In genomic region chr22:35894464-35894878, GRCh38 we compare ENCODE assay signal across 11 cellular contexts.
DNase-seq lines count a peak whose midpoint lies in the region; ATAC-seq, FAIRE-seq and TF ChIP-seq lines count a peak whose summit lies in the region.
"Had no signal": no experiment of that assay in that cellular context is flagged by ENCODE, and none has a peak within 500 bp of the region (broad histone marks: within the 10 kb centered on the region; RNA-seq: fewer than 3 reads in every experiment).

No MANE protein-coding gene starts in this region.

- peaks cover 39% of the 10 kb centered on the region for H3K79me2 ChIP-seq in parathyroid adenoma

- no peak for FAIRE-seq in A549 (lab: Jason Lieb, UNC)
- FAIRE-seq: colon had no signal

- TF ChIP-seq CTCF in A549 (IDR thresholded peaks at IDR 0.05) (no peak), ascending aorta (IDR thresholded peaks at IDR 0.05) (peak in 2 of 3 experiments; percentile 33 to 40), cardiac muscle cell (IDR thresholded peaks at IDR 0.05; ENCODE audit: low read depth, low read length) (no peak), parathyroid adenoma (IDR thresholded peaks at IDR 0.05) (no peak), GM20000 (IDR thresholded peaks at IDR 0.05; ENCODE audit: extremely low read depth, missing control alignments) (no peak), endothelial cell (IDR thresholded peaks at IDR 0.05; ENCODE audit: unreplicated experiment) (no peak)

- peaks cover 40% of the 10 kb centered on the region for H3K4me1 ChIP-seq in A549
- H3K4me1 ChIP-seq in ascending aorta, result peaks cover 5 to 11% of the 10 kb centered on the region in 2 donors
- H3K4me1 ChIP-seq in cardiac muscle cell (ENCODE audit: low read depth), result peaks cover 59% of the 10 kb centered on the region
- peaks cover 9% of the 10 kb centered on the region for H3K4me1 ChIP-seq in parathyroid adenoma
- no peaks in the 10 kb centered on the region for H3K4me1 ChIP-seq in effector memory CD4-positive, alpha-beta T cell (ENCODE audit: control insufficient read depth, insufficient read depth, low read length, poor library complexity, severe bottlenecking)

- peaks cover 1% of the 10 kb centered on the region for H3K27me3 Mint-ChIP-seq in endothelial cell (ENCODE audit: unreplicated experiment)

- H2AFZ ChIP-seq in parathyroid adenoma, result no peak overlapping the region

- H3K4me1 Mint-ChIP-seq in endothelial cell (ENCODE audit: unreplicated experiment), result peaks cover 27% of the 10 kb centered on the region

- H3K9ac ChIP-seq in parathyroid adenoma, result no peak overlapping the region

- TF ChIP-seq POLR2A in A549 (IDR thresholded peaks at IDR 0.05; ENCODE audit: low read length), result no peak

- no peak overlapping the region for H3K27ac Mint-ChIP-seq in endothelial cell (ENCODE audit: unreplicated experiment)

- no peaks in the 10 kb centered on the region for H3K36me3 ChIP-seq in ascending aorta
- no peaks in the 10 kb centered on the region for H3K36me3 ChIP-seq in cardiac muscle cell
- no peaks in the 10 kb centered on the region for H3K36me3 ChIP-seq in parathyroid adenoma (ENCODE audit: control insufficient read depth, insufficient read depth, low read length)
- H3K36me3 ChIP-seq in effector memory CD4-positive, alpha-beta T cell (ENCODE audit: control insufficient read depth, insufficient read depth, low read length), result no peaks in the 10 kb centered on the region

- H3K27ac ChIP-seq in A549 (peak overlapping the region; percentile 35 to 73; a peak in 4 of 6 replicates), ascending aorta (peak overlapping the region; percentile 76 to 82), cardiac muscle cell (peak overlapping the region; percentile 95), parathyroid adenoma (peak overlapping the region; percentile 77)
- H3K27ac ChIP-seq in effector memory CD4-positive, alpha-beta T cell (ENCODE audit: insufficient read depth, low read length, poor library complexity, severe bottlenecking), result no peak overlapping the region

- WGBS in A549 (ENCODE audit: missing lambda C conversion rate), result 74% methylated on average over 6 of the region's 7 CpGs

- no peak for TF ChIP-seq RAD21 in A549 (conservative IDR thresholded peaks at IDR 0.05 in 1 of 2, IDR thresholded peaks at IDR 0.05 in 1 of 2)

- CTCF ChIA-PET in A549 (lab: Yijun Ruan, JAX), result interaction anchor here (2.2 kb wide), 1 partner anchor 11 kb away, joined by 5 read pairs; no protein-coding TSS in a partner anchor

- peaks cover 1% of the 10 kb centered on the region for H3K36me3 Mint-ChIP-seq in endothelial cell (ENCODE audit: low read depth, unreplicated experiment)

- no peaks in the 10 kb centered on the region for H3K27me3 ChIP-seq in ascending aorta
- no peaks in the 10 kb centered on the region for H3K27me3 ChIP-seq in cardiac muscle cell
- no peaks in the 10 kb centered on the region for H3K27me3 ChIP-seq in parathyroid adenoma (ENCODE audit: control insufficient read depth, insufficient read depth, low read length)
- H3K27me3 ChIP-seq in effector memory CD4-positive, alpha-beta T cell (replicated peaks; ENCODE audit: control insufficient read depth, insufficient read depth, low read length, poor library complexity, severe bottlenecking), result peaks cover 8% of the 10 kb centered on the region

- ATAC-seq in A549, result peak in 1 of 2 experiments; percentile 47; a peak in 2 of 6 replicates
- no peak for ATAC-seq in HG03469 (IDR thresholded peaks at IDR 0.05; ENCODE audit: unreplicated experiment)

- intact Hi-C loops in ascending aorta (cut with DNase I), result loop anchor here (2.0 kb wide), 1 partner anchor 20 kb away; no protein-coding TSS in a partner anchor

- no peak for TF ChIP-seq EP300 in A549 (IDR thresholded peaks at IDR 0.05)

- H3K4me3 Mint-ChIP-seq in endothelial cell (ENCODE audit: unreplicated experiment), result no peak overlapping the region

- no peak for DNase-seq in A549 (ENCODE audit: low read depth in 1 of 2, low spot score in 1 of 2)
- peak in 1 of 2 donors; percentile 79 for DNase-seq in ascending aorta (ENCODE audit: low spot score in 2 of 2)
- DNase-seq in cardiac muscle cell (ENCODE audit: low read depth in 1 of 2, low spot score in 1 of 2), result peak in 1 of 2 donors; percentile 73
- DNase-seq in effector memory CD4-positive, alpha-beta T cell, result no peak
- DNase-seq in GM20000 (ENCODE audit: low spot score), result no peak
- DNase-seq in endothelial cell (ENCODE audit: low spot score), result no peak
- DNase-seq: activated CD8-positive, alpha-beta memory T cell treated with anti-CD3 and anti-CD28 coated beads, Interleukin-2, amount 50 U/mL, for 4 hours; NCI-H446 treated with DMSO at 0.1 percent for 48 hours had no signal

- no peaks in the 10 kb centered on the region for H3K9me3 Mint-ChIP-seq in endothelial cell (ENCODE audit: unreplicated experiment)

- H3K4me2 ChIP-seq in A549, result peak overlapping the region; percentile 51
- peak overlapping the region; percentile 43 for H3K4me2 ChIP-seq in parathyroid adenoma (ENCODE audit: low read length)

- H3K4me3 ChIP-seq in A549 (no peak overlapping the region), ascending aorta (peak overlapping the region; percentile 39 to 67), cardiac muscle cell (peak overlapping the region; percentile 28), parathyroid adenoma (ENCODE audit: low read depth, low read length) (no peak overlapping the region)
- no peak overlapping the region for H3K4me3 ChIP-seq in effector memory CD4-positive, alpha-beta T cell (ENCODE audit: insufficient read depth, low read depth, low read length, poor library complexity, severe bottlenecking)

- H3K9me3 ChIP-seq in A549 (no peaks in the 10 kb centered on the region), ascending aorta (no peaks in the 10 kb centered on the region), cardiac muscle cell (ENCODE audit: low read depth) (no peaks in the 10 kb centered on the region), parathyroid adenoma (ENCODE audit: control insufficient read depth, low read length) (no peaks in the 10 kb centered on the region)
- H3K9me3 ChIP-seq in effector memory CD4-positive, alpha-beta T cell (ENCODE audit: control insufficient read depth, low read length), result no peaks in the 10 kb centered on the region

- POLR2A ChIA-PET in A549 (lab: Yijun Ruan, JAX), result no interaction called here

TF ChIP-seq in A549, 52 proteins besides CTCF, POLR2A, EP300 and RAD21 (continues in another document):
- TF ChIP-seq, protein P1, sequence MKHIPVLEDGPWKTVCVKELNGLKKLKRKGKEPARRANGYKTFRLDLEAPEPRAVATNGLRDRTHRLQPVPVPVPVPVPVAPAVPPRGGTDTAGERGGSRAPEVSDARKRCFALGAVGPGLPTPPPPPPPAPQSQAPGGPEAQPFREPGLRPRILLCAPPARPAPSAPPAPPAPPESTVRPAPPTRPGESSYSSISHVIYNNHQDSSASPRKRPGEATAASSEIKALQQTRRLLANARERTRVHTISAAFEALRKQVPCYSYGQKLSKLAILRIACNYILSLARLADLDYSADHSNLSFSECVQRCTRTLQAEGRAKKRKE (CRISPR knock-in tag; IDR thresholded peaks at IDR 0.05; ENCODE audit: low read depth), result no peak
- TF ChIP-seq MYC (IDR thresholded peaks at IDR 0.05; ENCODE audit: borderline replicate concordance, low read length) (no peak), NFE2L2 (conservative IDR thresholded peaks at IDR 0.05; ENCODE audit: low read length) (no peak), HMGXB4 (CRISPR knock-in tag; IDR thresholded peaks at IDR 0.05; ENCODE audit: borderline replicate concordance) (no peak), MAFK (IDR thresholded peaks at IDR 0.05; ENCODE audit: partially characterized antibody) (no peak), HEYL (CRISPR knock-in tag; IDR thresholded peaks at IDR 0.05) (no peak), ELK1 (IDR thresholded peaks at IDR 0.05; ENCODE audit: low read depth, low read length) (no peak), EHF (CRISPR knock-in tag; IDR thresholded peaks at IDR 0.05) (no peak), KDM5A (IDR thresholded peaks at IDR 0.05) (no peak), FOSB (CRISPR knock-in tag; IDR thresholded peaks at IDR 0.05) (no peak), BHLHE40 (IDR thresholded peaks at IDR 0.05; ENCODE audit: low read depth, low read length) (no peak)
- TF ChIP-seq, protein P2, sequence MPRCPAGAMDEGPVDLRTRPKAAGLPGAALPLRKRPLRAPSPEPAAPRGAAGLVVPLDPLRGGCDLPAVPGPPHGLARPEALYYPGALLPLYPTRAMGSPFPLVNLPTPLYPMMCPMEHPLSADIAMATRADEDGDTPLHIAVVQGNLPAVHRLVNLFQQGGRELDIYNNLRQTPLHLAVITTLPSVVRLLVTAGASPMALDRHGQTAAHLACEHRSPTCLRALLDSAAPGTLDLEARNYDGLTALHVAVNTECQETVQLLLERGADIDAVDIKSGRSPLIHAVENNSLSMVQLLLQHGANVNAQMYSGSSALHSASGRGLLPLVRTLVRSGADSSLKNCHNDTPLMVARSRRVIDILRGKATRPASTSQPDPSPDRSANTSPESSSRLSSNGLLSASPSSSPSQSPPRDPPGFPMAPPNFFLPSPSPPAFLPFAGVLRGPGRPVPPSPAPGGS (IDR thresholded peaks at IDR 0.05), result no peak

Comparison
In these comparisons a context has a peak if more than half of its experiments do, and no peak if none do; other contexts are left out.
1. H3K4me3 ChIP-seq: peak in ascending aorta (2 of 2) and cardiac muscle cell (single experiment); none in A549 (single experiment), parathyroid adenoma (single experiment) and effector memory CD4-positive, alpha-beta T cell (single experiment).
2. CTCF ChIP-seq: peak in ascending aorta (2 of 3); none in A549 (single experiment), cardiac muscle cell (single experiment), parathyroid adenoma (single experiment), GM20000 (single experiment) and endothelial cell (single experiment).